ENCODE assay signal across 14 cellular contexts in genomic region chr10:78621183-78621789, GRCh38.
DNase-seq lines count a peak whose midpoint lies in the region.
"Had no signal": no experiment of that assay in that cellular context is flagged by ENCODE, and none has a peak within 500 bp of the region (broad histone marks: within the 10 kb centered on the region; RNA-seq: fewer than 3 reads in every experiment).

No MANE protein-coding gene starts in this region.

- H3K9me3 ChIP-seq in trophoblast cell (ENCODE audit: insufficient read depth, low read depth, low read length): no peaks in the 10 kb centered on the region

- H2AFZ ChIP-seq in trophoblast cell (ENCODE audit: insufficient read depth, low read length, poor library complexity): no peak overlapping the region

- no peak overlapping the region for H2AK5ac ChIP-seq in trophoblast cell (ENCODE audit: low read length)

- no peaks in the 10 kb centered on the region for H3K79me2 ChIP-seq in trophoblast cell (ENCODE audit: control insufficient read depth, insufficient read depth, low read length, poor library complexity)

- peaks cover 1 to 8% of the 10 kb centered on the region in 2 experiments for H3K4me1 ChIP-seq in trophoblast cell (ENCODE audit: control insufficient read depth in 1 of 2, insufficient read depth in 2 of 2, low read length in 2 of 2)

- no peak overlapping the region for H3K4me3 ChIP-seq in trophoblast cell (ENCODE audit: low read depth, low read length)

- H4K91ac ChIP-seq in trophoblast cell (ENCODE audit: low read depth, low read length): no peak overlapping the region

- H3K79me1 ChIP-seq in trophoblast cell (ENCODE audit: low read length): peaks cover 5% of the 10 kb centered on the region

- no peak overlapping the region for H4K8ac ChIP-seq in trophoblast cell (ENCODE audit: low read depth, low read length)

- no peak overlapping the region for H3K14ac ChIP-seq in trophoblast cell (ENCODE audit: low read length)

- no peak overlapping the region for H3K27ac ChIP-seq in trophoblast cell (ENCODE audit: low read depth, low read length)

- H3K18ac ChIP-seq in trophoblast cell (ENCODE audit: low read length): no peak overlapping the region

- WGBS in trophoblast cell (ENCODE audit: extremely low coverage, insufficient coverage, insufficient read length): no CpG with 5 or more reads among the region's 7 CpGs

- no peak overlapping the region for H3K4ac ChIP-seq in trophoblast cell (ENCODE audit: low read depth, low read length)

- H3K27me3 ChIP-seq in trophoblast cell (ENCODE audit: insufficient read depth, low read length): no peaks in the 10 kb centered on the region

- no peak overlapping the region for H2BK120ac ChIP-seq in trophoblast cell (ENCODE audit: insufficient read depth, low read length, poor library complexity)

- H2BK5ac ChIP-seq in trophoblast cell (ENCODE audit: low read depth, low read length, poor library complexity): no peak overlapping the region

- DNase-seq in NCI-H510A treated with DMSO at 0.1 percent for 48 hours (lab: John Stamatoyannopoulos, UW) (peak; percentile 46), NCI-H510A (lab: John Stamatoyannopoulos, UW) (no peak), NCI-H345 treated with DMSO at 0.1 percent for 48 hours (lab: John Stamatoyannopoulos, UW; ENCODE audit: unreplicated experiment) (peak; percentile 3), dermis microvascular lymphatic vessel endothelial cell (ENCODE audit: low read depth in 2 of 2) (peak; percentile 39 to 65), trophoblast cell (no peak), middle frontal gyrus (ENCODE audit: extremely low spot score, low spot score) (no peak), NCI-H1436 (lab: John Stamatoyannopoulos, UW) (no peak), posterior vena cava (ENCODE audit: low spot score) (no peak)
- DNase-seq: activated CD4-positive, alpha-beta memory T cell treated with anti-CD3 and anti-CD28 coated beads, Interleukin-2, amount 10 ng/mL, durations not matched to agents 7 days and 5 days; activated naive CD8-positive, alpha-beta T cell treated with anti-CD3 and anti-CD28 coated beads, Interleukin-2, amount 10 ng/mL, durations not matched to agents 7 days and 5 days; activated T-cell treated with anti-CD3 and anti-CD28 coated beads, Interleukin-2, amount 50 U/mL, for 72 hours; head of caudate nucleus; NCI-H187; NK-92 treated with Interleukin-12 subunit alpha and Interleukin-12 subunit beta, amount 100 ng/mL, for 24 hours had no signal

- no peak overlapping the region for H3K9ac ChIP-seq in trophoblast cell (ENCODE audit: low read length)

- no peaks in the 10 kb centered on the region for H3K36me3 ChIP-seq in trophoblast cell (ENCODE audit: control insufficient read depth in 1 of 2, insufficient read depth in 2 of 2, low read length in 2 of 2)

- intact Hi-C loops in posterior vena cava (cut with DNase I): no loop called here

- no peak overlapping the region for H3K23ac ChIP-seq in trophoblast cell (ENCODE audit: low read length)

- no peak overlapping the region for H4K12ac ChIP-seq in trophoblast cell (ENCODE audit: low read depth, low read length)

- H3K4me2 ChIP-seq in trophoblast cell (ENCODE audit: low read length): no peak overlapping the region

- peak overlapping the region; percentile 32 for H2BK12ac ChIP-seq in trophoblast cell (ENCODE audit: low read length)

Comparison
In these comparisons a context has a peak if more than half of its experiments do, and no peak if none do; other contexts are left out.
1. DNase-seq: peak in NCI-H510A treated with DMSO at 0.1 percent for 48 hours (single experiment), NCI-H345 treated with DMSO at 0.1 percent for 48 hours (single experiment) and dermis microvascular lymphatic vessel endothelial cell (2 of 2); none in NCI-H510A (single experiment), trophoblast cell (0 of 2), middle frontal gyrus (single experiment), NCI-H1436 (single experiment) and posterior vena cava (single experiment).